8 cellular contexts compared by ENCODE assay signal in the genomic region with DNA sequence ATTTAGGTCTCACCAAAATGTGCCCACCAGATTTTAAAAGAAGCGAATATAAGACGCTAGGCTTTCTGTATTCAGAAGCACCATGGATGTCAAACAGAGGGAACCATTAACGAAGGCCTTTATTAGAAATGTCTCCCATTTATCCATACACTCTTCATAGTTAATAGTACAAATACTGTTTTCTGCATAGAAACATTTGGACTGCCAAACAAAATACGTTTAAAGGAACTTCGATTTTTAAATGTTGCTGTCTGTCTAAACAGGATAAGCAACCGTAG. TPM values are rescaled to one million over a fixed set of nuclear protein-coding genes. Genes with fewer than 3 reads are reported as not detected.
DNase-seq lines count a peak whose midpoint lies in the region; ATAC-seq and TF ChIP-seq lines count a peak whose summit lies in the region.

No MANE protein-coding gene starts in this region.

- no peaks in the 10 kb centered on the region for H3K9me3 Mint-ChIP-seq in CD14-positive monocyte
- H3K9me3 Mint-ChIP-seq in naive thymus-derived CD4-positive, alpha-beta T cell = peaks cover 0 to 1% (median 0%) of the 10 kb centered on the region in 11 donors

- H4K20me1 ChIP-seq in Karpas-422 (ENCODE audit: insufficient read depth, low read depth, low read length) = no peaks in the 10 kb centered on the region

- intact Hi-C loops in CD14-positive monocyte (cut with micrococcal nuclease) = no loop called here
- intact Hi-C loops in naive thymus-derived CD4-positive, alpha-beta T cell (cut with micrococcal nuclease) = no loop called here

- peak overlapping the region; percentile 87 to 95 (median 94) for H3K27ac Mint-ChIP-seq in CD14-positive monocyte
- H3K27ac Mint-ChIP-seq in naive thymus-derived CD4-positive, alpha-beta T cell = peak overlapping the region; percentile 95 to 99 (median 98)

- H3K9ac ChIP-seq in Karpas-422 (ENCODE audit: low read length) = peak overlapping the region; percentile 77

- CTCF ChIA-PET in naive thymus-derived CD4-positive, alpha-beta T cell (lab: Charles Lee) = no interaction called here

- no peaks in the 10 kb centered on the region for H3K36me3 Mint-ChIP-seq in CD14-positive monocyte
- peaks cover 0 to 3% (median 0%) of the 10 kb centered on the region in 5 donors for H3K36me3 Mint-ChIP-seq in naive thymus-derived CD4-positive, alpha-beta T cell

- H3K4me3 ChIP-seq in Karpas-422 (ENCODE audit: low read length) (peak overlapping the region; percentile 75), choroid plexus epithelial cell (ENCODE audit: low read depth, low read length) (peak overlapping the region; percentile 80)
- peak overlapping the region; percentile 93 for H3K4me3 ChIP-seq in naive thymus-derived CD4-positive, alpha-beta T cell (ENCODE audit: low read length)

- peak overlapping the region; percentile 99 to 100 for H3K4me3 Mint-ChIP-seq in CD14-positive monocyte
- H3K4me3 Mint-ChIP-seq in naive thymus-derived CD4-positive, alpha-beta T cell = peak overlapping the region; percentile 88 to 99 (median 95)

- peak overlapping the region; percentile 79 for H3K4me2 ChIP-seq in Karpas-422 (ENCODE audit: low read depth, low read length, poor library complexity, severe bottlenecking)

- peak overlapping the region; percentile 77 for H3K27ac ChIP-seq in Karpas-422 (ENCODE audit: low read length)
- H3K27ac ChIP-seq in naive thymus-derived CD4-positive, alpha-beta T cell (ENCODE audit: low read depth, low read length) = peak overlapping the region; percentile 83

- no peaks in the 10 kb centered on the region for H3K27me3 ChIP-seq in Karpas-422 (ENCODE audit: low read length)
- H3K27me3 ChIP-seq in naive thymus-derived CD4-positive, alpha-beta T cell (ENCODE audit: control insufficient read depth in 2 of 2, insufficient read depth in 2 of 2, low read length in 2 of 2) = no peaks in the 10 kb centered on the region

- H3K9me3 ChIP-seq in Karpas-422 (ENCODE audit: low read length) = no peaks in the 10 kb centered on the region
- H3K9me3 ChIP-seq in naive thymus-derived CD4-positive, alpha-beta T cell (ENCODE audit: control insufficient read depth in 2 of 3, low read length in 3 of 3) = no peaks in the 10 kb centered on the region

- no peaks in the 10 kb centered on the region for H3K9me2 ChIP-seq in Karpas-422 (replicated peaks; ENCODE audit: insufficient read depth, low read length)

- H3K79me2 ChIP-seq in Karpas-422 (ENCODE audit: low read length) = no peaks in the 10 kb centered on the region

- H2AFZ ChIP-seq in Karpas-422 (ENCODE audit: low read length) = peak overlapping the region; percentile 95

- no peak for TF ChIP-seq CTCF in CD14-positive monocyte (IDR thresholded peaks at IDR 0.05)
- no peak for TF ChIP-seq CTCF in choroid plexus epithelial cell (conservative IDR thresholded peaks at IDR 0.05; ENCODE audit: low read depth, low read length)

- peaks cover 33% of the 10 kb centered on the region for H3K4me1 ChIP-seq in Karpas-422 (ENCODE audit: low read length)
- H3K4me1 ChIP-seq in naive thymus-derived CD4-positive, alpha-beta T cell (ENCODE audit: control insufficient read depth in 2 of 2, insufficient read depth in 2 of 2, low read length in 2 of 2) = peaks cover 0 to 14% of the 10 kb centered on the region in 2 donors

- POLR2A ChIA-PET in naive thymus-derived CD4-positive, alpha-beta T cell (lab: Charles Lee) = interaction anchor here (0.8 to 42.5 kb wide), 15 partner anchors 8 to 1783 kb away, joined by 3 to 2497 read pairs (median 7); a partner anchor contains a TSS

- peaks cover 0 to 1% (median 0%) of the 10 kb centered on the region in 3 donors for H3K27me3 Mint-ChIP-seq in CD14-positive monocyte (ENCODE audit: low read depth in 3 of 3)
- peaks cover 0 to 10% (median 0%) of the 10 kb centered on the region in 5 donors for H3K27me3 Mint-ChIP-seq in naive thymus-derived CD4-positive, alpha-beta T cell

- no peak for DNase-seq in CD14-positive monocyte (ENCODE audit: low spot score)
- DNase-seq in Karpas-422 = no peak
- DNase-seq in choroid plexus epithelial cell (ENCODE audit: low read depth) = no peak
- no peak for DNase-seq in naive thymus-derived CD4-positive, alpha-beta T cell
- no peak for DNase-seq in iPS-NIHi11 (ENCODE audit: low spot score)

- peaks cover 23% of the 10 kb centered on the region for H3K4me1 Mint-ChIP-seq in CD14-positive monocyte
- peaks cover 9 to 48% (median 10%) of the 10 kb centered on the region in 7 donors for H3K4me1 Mint-ChIP-seq in naive thymus-derived CD4-positive, alpha-beta T cell

- no peak for ATAC-seq in naive thymus-derived CD4-positive, alpha-beta T cell
- ATAC-seq in GM18867 (IDR thresholded peaks at IDR 0.05; ENCODE audit: unreplicated experiment) = no peak
- ATAC-seq in HG03135 (IDR thresholded peaks at IDR 0.05; ENCODE audit: unreplicated experiment) = no peak
- no peak for ATAC-seq in HG03095 (IDR thresholded peaks at IDR 0.05; ENCODE audit: unreplicated experiment)

- H3K36me3 ChIP-seq in Karpas-422 (ENCODE audit: insufficient read depth, low read length) = no peaks in the 10 kb centered on the region
- peaks cover 0 to 7% (median 0%) of the 10 kb centered on the region in 3 experiments for H3K36me3 ChIP-seq in naive thymus-derived CD4-positive, alpha-beta T cell (ENCODE audit: control insufficient read depth in 2 of 3, insufficient read depth in 3 of 3, low read length in 3 of 3)

RNA-seq across cellular contexts. Expression of a gene that starts 32.6 kb away (rescaled TPM):
- polyA plus RNA-seq in CD14-positive monocyte = 10 to 100 TPM; 14.1 to 16.1 TPM
- 0.04 and 0.19 TPM in 2 replicates for total RNA-seq in Karpas-422 (2014; rRNA removed; shearing (Covaris generic); ENCODE audit: low replicate concordance)
- total RNA-seq in naive thymus-derived CD4-positive, alpha-beta T cell = 1 to 10 TPM; 1.5 to 4.6 (median 2.5) TPM
- under 1 TPM; 0.65 to 0.85 TPM for polyA plus RNA-seq in naive thymus-derived CD4-positive, alpha-beta T cell
